ENCODE assay signal across 8 cellular contexts in genomic region chr4:163332526-163333405, GRCh38. TPM values are rescaled to one million over a fixed set of nuclear protein-coding genes. Genes with fewer than 3 reads are reported as not detected.
DNase-seq lines count a peak whose midpoint lies in the region; TF ChIP-seq lines count a peak whose summit lies in the region.

NPY1R (minus strand) TSS chr4:163332596; CDS start chr4:163326554, 6,042 bp downstream.

- no peak within 1 kb of the TSS for H2BK20ac ChIP-seq in H9 (ENCODE audit: low read depth, low read length, poor library complexity, severe bottlenecking)

- H3K9me3 Mint-ChIP-seq in H9 = peaks cover 9 to 14% of the 10 kb centered on the region in 2 experiments

- H3K27me3 ChIP-seq in H9 (ENCODE audit: insufficient read depth, low read length) = peaks cover 8% of the 10 kb centered on the region; the same call in 1 of the 2 replicates

- H3K79me2 ChIP-seq in H9 (ENCODE audit: insufficient read depth, low read length) = 0 out of 2 replicates have a peak, but pooled peaks cover 2% of the 10 kb centered on the region

- TF ChIP-seq CTCF in GM12864 (IDR thresholded peaks at IDR 0.05; ENCODE audit: low read depth, low read length, missing control alignments) (peak; percentile 73), H9 (conservative IDR thresholded peaks at IDR 0.05) (peak; percentile 85), LNCaP clone FGC (IDR thresholded peaks at IDR 0.05; ENCODE audit: control insufficient read depth, extremely low read depth, insufficient read depth) (peak; percentile 75), coronary artery (IDR thresholded peaks at IDR 0.05) (peak; percentile 68)

- H2BK15ac ChIP-seq in H9 (ENCODE audit: low read depth, low read length) = no peak within 1 kb of the TSS

- H3K27ac Mint-ChIP-seq in H9 = peak within 1 kb of the TSS in 2 of 3 experiments; percentile 65 to 97; a peak in 4 of 7 replicates

- no peaks in the 10 kb centered on the region for H3K9me3 ChIP-seq in H9 (ENCODE audit: control insufficient read depth, low read depth, low read length)

- no peak within 1 kb of the TSS for H3K4ac ChIP-seq in H9 (ENCODE audit: low read depth, low read length)

- H3K4me1 Mint-ChIP-seq in H9 = peaks cover 13 to 16% of the 10 kb centered on the region in 2 experiments

- peak within 1 kb of the TSS; percentile 34; the same call in 1 of the 2 replicates for H3K14ac ChIP-seq in H9 (ENCODE audit: insufficient read depth, low read length)

- no CpG with 5 or more reads among the region's 36 CpGs for WGBS in H9 (ENCODE audit: extremely low coverage, insufficient read length, low lambda C conversion rate)

- DNase-seq in GM12864 (ENCODE audit: low read depth) (peak; percentile 21), H9 (peak; percentile 87), LNCaP clone FGC (ENCODE audit: low read depth) (peak; percentile 57), SW480 (ENCODE audit: low spot score) (peak; percentile 67), coronary artery (ENCODE audit: low spot score) (peak; percentile 82), kidney glomerular epithelial cell (lab: John Stamatoyannopoulos, UW) (peak; percentile 92), NCI-H1694 treated with DMSO at 0.1 percent for 48 hours (lab: John Stamatoyannopoulos, UW) (no peak)
- peak; percentile 14 to 24 (median 23) for DNase-seq in stimulated activated CD4-positive, alpha-beta T cell treated with anti-CD3 and anti-CD28 coated beads, Interleukin-12 subunit alpha, Interleukin-12 subunit beta, amount 100 ng/mL, for 48 hours (ENCODE audit: low read depth in 2 of 3, low spot score in 1 of 3)

- H3K79me1 ChIP-seq in H9 (ENCODE audit: insufficient read depth, low read depth, low read length, poor library complexity, severe bottlenecking) = no peaks in the 10 kb centered on the region

- H3K4me1 ChIP-seq in H9 (ENCODE audit: insufficient read depth, low read length) = no peaks in the 10 kb centered on the region

- H2BK120ac ChIP-seq in H9 (ENCODE audit: low read depth, low read length, poor library complexity, severe bottlenecking) = no peak within 1 kb of the TSS

- H4K8ac ChIP-seq in H9 (replicated peaks; ENCODE audit: insufficient read length, low read depth, low read length) = no peak within 1 kb of the TSS

- no peak within 1 kb of the TSS for H3K27ac ChIP-seq in H9 (ENCODE audit: insufficient read length, low read depth, low read length)
- peak within 1 kb of the TSS in 1 of 2 donors; percentile 9 for H3K27ac ChIP-seq in coronary artery

- no peak within 1 kb of the TSS for H4K5ac ChIP-seq in H9 (ENCODE audit: insufficient read length, low read depth, low read length)

- H4K20me1 ChIP-seq in H9 (ENCODE audit: control insufficient read depth, insufficient read depth, insufficient read length) = no peaks in the 10 kb centered on the region

- no peak within 1 kb of the TSS for H3T11ph ChIP-seq in H9 (ENCODE audit: low read length)

- H3K4me3 Mint-ChIP-seq in H9 = peak within 1 kb of the TSS; percentile 90 to 95

- no peak within 1 kb of the TSS for H4K91ac ChIP-seq in H9 (ENCODE audit: insufficient read length, low read depth, low read length)

- peaks cover 3 to 13% (median 12%) of the 10 kb centered on the region in 3 experiments; a peak in 6 of 7 replicates for H3K36me3 Mint-ChIP-seq in H9 (ENCODE audit: insufficient read depth in 1 of 3, low read depth in 3 of 3)

- no peak within 1 kb of the TSS for H3K56ac ChIP-seq in H9 (ENCODE audit: insufficient read length, low read depth, low read length)

- H2AFZ ChIP-seq in H9 (ENCODE audit: low read length) = peak within 1 kb of the TSS; percentile 50

- H2AK5ac ChIP-seq in H9 (ENCODE audit: insufficient read length, low read length) = no peak within 1 kb of the TSS

- H2BK5ac ChIP-seq in H9 (ENCODE audit: insufficient read length, low read length) = no peak within 1 kb of the TSS

- H3K18ac ChIP-seq in H9 (ENCODE audit: insufficient read length, low read depth, low read length) = peak within 1 kb of the TSS; percentile 52

- H2BK12ac ChIP-seq in H9 (ENCODE audit: insufficient read length, low read depth, low read length) = no peak within 1 kb of the TSS

- peak within 1 kb of the TSS; percentile 68 for H3K4me2 ChIP-seq in H9 (ENCODE audit: insufficient read depth, insufficient read length, low read length)

- H3K4me3 ChIP-seq in GM12864 (ENCODE audit: low read depth, low read length) (peak within 1 kb of the TSS; percentile 38), LNCaP clone FGC (ENCODE audit: low read depth, low read length) (peak within 1 kb of the TSS; percentile 46), coronary artery (peak within 1 kb of the TSS; percentile 80)

- no peak within 1 kb of the TSS for H3K23ac ChIP-seq in H9 (ENCODE audit: insufficient read length, low read depth, low read length)

- H3K23me2 ChIP-seq in H9 (ENCODE audit: insufficient read length, low read depth, low read length, poor library complexity, severe bottlenecking) = peaks cover 14% of the 10 kb centered on the region

- peaks cover 23% of the 10 kb centered on the region for H3K27me3 Mint-ChIP-seq in H9 (ENCODE audit: low read depth)

- peak within 1 kb of the TSS; percentile 54 for H3K9ac ChIP-seq in H9 (ENCODE audit: extremely low read depth, insufficient read length, low read length)

RNA-seq across cellular contexts. Expression of gene NPY1R, which starts in this region (rescaled TPM):
- 24.0 and 27.3 TPM in 2 replicates for total RNA-seq in H9 (2021)
